In the genomic region with DNA sequence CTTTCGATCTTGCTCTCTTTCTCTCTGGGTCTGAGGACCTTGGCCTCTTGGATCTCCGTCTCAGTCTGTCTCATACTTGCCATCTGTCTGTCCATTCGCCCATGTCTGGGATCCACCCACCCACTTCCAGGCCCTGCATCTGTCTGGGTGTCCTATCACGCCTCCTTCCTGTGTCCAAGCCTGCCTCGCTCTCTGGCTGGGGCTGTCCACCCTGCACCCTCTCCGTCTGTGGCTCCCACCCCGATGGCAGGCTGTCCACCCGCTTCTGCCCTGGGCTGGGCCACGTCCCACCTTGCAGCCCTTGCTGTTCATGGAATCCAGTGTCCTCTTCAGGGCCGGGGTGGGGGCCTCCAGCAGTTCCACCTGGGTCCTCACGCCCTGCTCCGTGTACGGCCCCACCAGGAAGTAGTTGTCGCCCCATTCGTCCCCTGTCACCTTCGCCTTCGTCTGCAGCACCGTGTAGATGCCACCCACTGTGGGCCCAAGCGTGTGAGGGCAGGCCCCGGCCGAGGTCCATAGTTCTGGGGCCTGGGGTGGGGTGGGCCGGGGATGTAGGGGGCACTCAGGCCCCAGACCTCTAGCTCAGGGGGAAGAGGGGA, we compare ENCODE assay signal across 1 cellular context.
TF ChIP-seq lines count a peak whose summit lies in the region.

No MANE protein-coding gene starts in this region.

TF ChIP-seq in GM23338, 12 proteins besides CTCF, POLR2A, EP300 and RAD21 (continued from another document):
- TF ChIP-seq, protein P1, sequence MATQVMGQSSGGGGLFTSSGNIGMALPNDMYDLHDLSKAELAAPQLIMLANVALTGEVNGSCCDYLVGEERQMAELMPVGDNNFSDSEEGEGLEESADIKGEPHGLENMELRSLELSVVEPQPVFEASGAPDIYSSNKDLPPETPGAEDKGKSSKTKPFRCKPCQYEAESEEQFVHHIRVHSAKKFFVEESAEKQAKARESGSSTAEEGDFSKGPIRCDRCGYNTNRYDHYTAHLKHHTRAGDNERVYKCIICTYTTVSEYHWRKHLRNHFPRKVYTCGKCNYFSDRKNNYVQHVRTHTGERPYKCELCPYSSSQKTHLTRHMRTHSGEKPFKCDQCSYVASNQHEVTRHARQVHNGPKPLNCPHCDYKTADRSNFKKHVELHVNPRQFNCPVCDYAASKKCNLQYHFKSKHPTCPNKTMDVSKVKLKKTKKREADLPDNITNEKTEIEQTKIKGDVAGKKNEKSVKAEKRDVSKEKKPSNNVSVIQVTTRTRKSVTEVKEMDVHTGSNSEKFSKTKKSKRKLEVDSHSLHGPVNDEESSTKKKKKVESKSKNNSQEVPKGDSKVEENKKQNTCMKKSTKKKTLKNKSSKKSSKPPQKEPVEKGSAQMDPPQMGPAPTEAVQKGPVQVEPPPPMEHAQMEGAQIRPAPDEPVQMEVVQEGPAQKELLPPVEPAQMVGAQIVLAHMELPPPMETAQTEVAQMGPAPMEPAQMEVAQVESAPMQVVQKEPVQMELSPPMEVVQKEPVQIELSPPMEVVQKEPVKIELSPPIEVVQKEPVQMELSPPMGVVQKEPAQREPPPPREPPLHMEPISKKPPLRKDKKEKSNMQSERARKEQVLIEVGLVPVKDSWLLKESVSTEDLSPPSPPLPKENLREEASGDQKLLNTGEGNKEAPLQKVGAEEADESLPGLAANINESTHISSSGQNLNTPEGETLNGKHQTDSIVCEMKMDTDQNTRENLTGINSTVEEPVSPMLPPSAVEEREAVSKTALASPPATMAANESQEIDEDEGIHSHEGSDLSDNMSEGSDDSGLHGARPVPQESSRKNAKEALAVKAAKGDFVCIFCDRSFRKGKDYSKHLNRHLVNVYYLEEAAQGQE (IDR thresholded peaks at IDR 0.05; ENCODE audit: unreplicated experiment) = no peak
- no peak for TF ChIP-seq ETS1 (IDR thresholded peaks at IDR 0.05)
- TF ChIP-seq, protein P2, sequence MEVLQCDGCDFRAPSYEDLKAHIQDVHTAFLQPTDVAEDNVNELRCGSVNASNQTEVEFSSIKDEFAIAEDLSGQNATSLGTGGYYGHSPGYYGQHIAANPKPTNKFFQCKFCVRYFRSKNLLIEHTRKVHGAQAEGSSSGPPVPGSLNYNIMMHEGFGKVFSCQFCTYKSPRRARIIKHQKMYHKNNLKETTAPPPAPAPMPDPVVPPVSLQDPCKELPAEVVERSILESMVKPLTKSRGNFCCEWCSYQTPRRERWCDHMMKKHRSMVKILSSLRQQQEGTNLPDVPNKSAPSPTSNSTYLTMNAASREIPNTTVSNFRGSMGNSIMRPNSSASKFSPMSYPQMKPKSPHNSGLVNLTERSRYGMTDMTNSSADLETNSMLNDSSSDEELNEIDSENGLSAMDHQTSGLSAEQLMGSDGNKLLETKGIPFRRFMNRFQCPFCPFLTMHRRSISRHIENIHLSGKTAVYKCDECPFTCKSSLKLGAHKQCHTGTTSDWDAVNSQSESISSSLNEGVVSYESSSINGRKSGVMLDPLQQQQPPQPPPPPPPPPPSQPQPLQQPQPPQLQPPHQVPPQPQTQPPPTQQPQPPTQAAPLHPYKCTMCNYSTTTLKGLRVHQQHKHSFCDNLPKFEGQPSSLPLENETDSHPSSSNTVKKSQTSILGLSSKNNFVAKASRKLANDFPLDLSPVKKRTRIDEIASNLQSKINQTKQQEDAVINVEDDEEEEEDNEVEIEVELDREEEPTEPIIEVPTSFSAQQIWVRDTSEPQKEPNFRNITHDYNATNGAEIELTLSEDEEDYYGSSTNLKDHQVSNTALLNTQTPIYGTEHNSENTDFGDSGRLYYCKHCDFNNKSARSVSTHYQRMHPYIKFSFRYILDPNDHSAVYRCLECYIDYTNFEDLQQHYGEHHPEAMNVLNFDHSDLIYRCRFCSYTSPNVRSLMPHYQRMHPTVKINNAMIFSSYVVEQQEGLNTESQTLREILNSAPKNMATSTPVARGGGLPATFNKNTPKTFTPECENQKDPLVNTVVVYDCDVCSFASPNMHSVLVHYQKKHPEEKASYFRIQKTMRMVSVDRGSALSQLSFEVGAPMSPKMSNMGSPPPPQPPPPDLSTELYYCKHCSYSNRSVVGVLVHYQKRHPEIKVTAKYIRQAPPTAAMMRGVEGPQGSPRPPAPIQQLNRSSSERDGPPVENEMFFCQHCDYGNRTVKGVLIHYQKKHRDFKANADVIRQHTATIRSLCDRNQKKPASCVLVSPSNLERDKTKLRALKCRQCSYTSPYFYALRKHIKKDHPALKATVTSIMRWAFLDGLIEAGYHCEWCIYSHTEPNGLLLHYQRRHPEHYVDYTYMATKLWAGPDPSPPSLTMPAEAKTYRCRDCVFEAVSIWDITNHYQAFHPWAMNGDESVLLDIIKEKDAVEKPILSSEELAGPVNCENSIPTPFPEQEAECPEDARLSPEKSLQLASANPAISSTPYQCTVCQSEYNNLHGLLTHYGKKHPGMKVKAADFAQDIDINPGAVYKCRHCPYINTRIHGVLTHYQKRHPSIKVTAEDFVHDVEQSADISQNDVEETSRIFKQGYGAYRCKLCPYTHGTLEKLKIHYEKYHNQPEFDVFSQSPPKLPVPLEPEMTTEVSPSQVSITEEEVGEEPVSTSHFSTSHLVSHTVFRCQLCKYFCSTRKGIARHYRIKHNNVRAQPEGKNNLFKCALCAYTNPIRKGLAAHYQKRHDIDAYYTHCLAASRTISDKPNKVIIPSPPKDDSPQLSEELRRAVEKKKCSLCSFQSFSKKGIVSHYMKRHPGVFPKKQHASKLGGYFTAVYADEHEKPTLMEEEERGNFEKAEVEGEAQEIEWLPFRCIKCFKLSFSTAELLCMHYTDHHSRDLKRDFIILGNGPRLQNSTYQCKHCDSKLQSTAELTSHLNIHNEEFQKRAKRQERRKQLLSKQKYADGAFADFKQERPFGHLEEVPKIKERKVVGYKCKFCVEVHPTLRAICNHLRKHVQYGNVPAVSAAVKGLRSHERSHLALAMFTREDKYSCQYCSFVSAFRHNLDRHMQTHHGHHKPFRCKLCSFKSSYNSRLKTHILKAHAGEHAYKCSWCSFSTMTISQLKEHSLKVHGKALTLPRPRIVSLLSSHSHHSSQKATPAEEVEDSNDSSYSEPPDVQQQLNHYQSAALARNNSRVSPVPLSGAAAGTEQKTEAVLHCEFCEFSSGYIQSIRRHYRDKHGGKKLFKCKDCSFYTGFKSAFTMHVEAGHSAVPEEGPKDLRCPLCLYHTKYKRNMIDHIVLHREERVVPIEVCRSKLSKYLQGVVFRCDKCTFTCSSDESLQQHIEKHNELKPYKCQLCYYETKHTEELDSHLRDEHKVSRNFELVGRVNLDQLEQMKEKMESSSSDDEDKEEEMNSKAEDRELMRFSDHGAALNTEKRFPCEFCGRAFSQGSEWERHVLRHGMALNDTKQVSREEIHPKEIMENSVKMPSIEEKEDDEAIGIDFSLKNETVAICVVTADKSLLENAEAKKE (CRISPR knock-in tag; IDR thresholded peaks at IDR 0.05) = no peak
- TF ChIP-seq ZNF331 (CRISPR knock-in tag; IDR thresholded peaks at IDR 0.05; ENCODE audit: low read depth) = no peak
- TF ChIP-seq EZH2phosphoT487 (IDR thresholded peaks at IDR 0.05; ENCODE audit: unreplicated experiment) = no peak
- no peak for TF ChIP-seq JUNB (IDR thresholded peaks at IDR 0.05; ENCODE audit: unreplicated experiment)
- no peak for TF ChIP-seq POLR2AphosphoS5 (IDR thresholded peaks at IDR 0.05; ENCODE audit: low read depth)
- TF ChIP-seq STAT1 (IDR thresholded peaks at IDR 0.05; ENCODE audit: unreplicated experiment) = no peak
